Comparison of ENCODE assay signal across 32 cellular contexts in the genomic region with DNA sequence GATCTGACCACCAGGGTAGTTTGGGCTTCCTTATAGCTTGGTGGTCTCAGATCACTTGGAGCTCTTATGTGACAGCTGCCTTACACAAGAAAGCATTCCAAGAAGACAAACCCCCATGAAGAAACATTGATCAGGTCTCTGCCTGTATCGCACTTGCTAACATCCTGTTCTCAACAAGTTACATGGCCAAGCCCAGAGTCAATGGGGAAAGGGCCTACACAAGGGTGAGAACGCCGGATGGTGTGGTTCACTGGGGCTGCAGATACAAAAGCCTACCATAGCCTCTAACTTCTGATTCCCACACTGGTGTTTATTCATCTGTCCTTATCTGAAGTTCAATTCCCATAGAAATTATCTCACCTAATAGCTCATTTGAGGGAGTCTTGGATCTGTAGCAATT.
"Had no signal": no experiment of that assay in that cellular context is flagged by ENCODE, and none has a peak within 500 bp of the region (broad histone marks: within the 10 kb centered on the region; RNA-seq: fewer than 3 reads in every experiment).

No MANE protein-coding gene starts in this region.

- H3K27ac ChIP-seq: brain microvascular endothelial cell, cardiac muscle cell, PC-9, WERI-Rb-1 had no signal

- H3K4me1 Mint-ChIP-seq: activated CD4-positive, alpha-beta memory T cell treated with anti-CD3 and anti-CD28 coated beads, Interleukin-2, amount 10 ng/mL, durations not matched to agents 7 days and 5 days; activated naive CD8-positive, alpha-beta T cell treated with anti-CD3 and anti-CD28 coated beads for 36 hours; central memory CD8-positive, alpha-beta T cell had no signal

- H3K36me3 ChIP-seq: brain microvascular endothelial cell, cardiac muscle cell, WERI-Rb-1 had no signal

- H3K4me3 Mint-ChIP-seq: activated CD4-positive, alpha-beta memory T cell treated with anti-CD3 and anti-CD28 coated beads, Interleukin-2, amount 10 ng/mL, durations not matched to agents 7 days and 5 days; activated naive CD8-positive, alpha-beta T cell treated with anti-CD3 and anti-CD28 coated beads for 36 hours; central memory CD8-positive, alpha-beta T cell had no signal

- H3K27ac Mint-ChIP-seq: activated CD4-positive, alpha-beta memory T cell treated with anti-CD3 and anti-CD28 coated beads, Interleukin-2, amount 10 ng/mL, durations not matched to agents 7 days and 5 days; activated naive CD8-positive, alpha-beta T cell treated with anti-CD3 and anti-CD28 coated beads for 36 hours had no signal

- H3K4me2 ChIP-seq: PC-9 had no signal

- ATAC-seq: K562 had no signal

- DNase-seq: activated CD4-positive, alpha-beta memory T cell treated with anti-CD3 and anti-CD28 coated beads, Interleukin-2, amount 10 ng/mL, durations not matched to agents 7 days and 5 days; activated CD4-positive, alpha-beta T cell treated with anti-CD3 and anti-CD28 coated beads for 1 hour; activated CD4-positive, alpha-beta T cell treated with anti-CD3 and anti-CD28 coated beads for 48 hours; activated CD4-positive, CD25-positive, alpha-beta regulatory T cell; activated effector memory CD4-positive, alpha-beta T cell treated with anti-CD3 and anti-CD28 coated beads, Interleukin-2, amount 50 U/mL, for 16 hours; activated naive CD4-positive, alpha-beta T cell; activated naive CD4-positive, alpha-beta T cell treated with anti-CD3 and anti-CD28 coated beads, Interleukin-2, amount 50 U/mL, for 16 hours; activated naive CD8-positive, alpha-beta T cell treated with anti-CD3 and anti-CD28 coated beads for 36 hours; activated T-cell treated with anti-CD3 and anti-CD28 coated beads, Interleukin-2, amount 50 U/mL, for 48 hours; amniotic stem cell; aorta; brain microvascular endothelial cell; NCI-H1092 treated with DMSO at 0.1 percent for 48 hours; NCI-H1417; NCI-H146; NCI-H187; NCI-H2029 treated with DMSO at 0.1 percent for 48 hours; NCI-H2107; NCI-H2171; NCI-H510A; NCI-H526; NCI-H748 treated with DMSO at 0.1 percent for 48 hours; NK-92 treated with Interleukin-12 subunit alpha and Interleukin-12 subunit beta, amount 100 ng/mL, for 24 hours; PC-9; Right ventricle myocardium superior; SW 1271; T1000; WERI-Rb-1 had no signal

- H3K36me3 Mint-ChIP-seq: activated naive CD8-positive, alpha-beta T cell treated with anti-CD3 and anti-CD28 coated beads for 36 hours had no signal

- H3K4me3 ChIP-seq: cardiac muscle cell, K562, PC-9 had no signal

- H3K9me3 Mint-ChIP-seq: activated CD4-positive, alpha-beta memory T cell treated with anti-CD3 and anti-CD28 coated beads, Interleukin-2, amount 10 ng/mL, durations not matched to agents 7 days and 5 days; activated naive CD8-positive, alpha-beta T cell treated with anti-CD3 and anti-CD28 coated beads for 36 hours; central memory CD8-positive, alpha-beta T cell had no signal

- FAIRE-seq: K562, RCC 7860 had no signal

- H3K27me3 ChIP-seq: brain microvascular endothelial cell had no signal

- H3K27me3 Mint-ChIP-seq: activated naive CD8-positive, alpha-beta T cell treated with anti-CD3 and anti-CD28 coated beads for 36 hours had no signal

- H2AFZ ChIP-seq: PC-9 had no signal
